Comparison of ENCODE assay signal across 23 cellular contexts in the genomic region with DNA sequence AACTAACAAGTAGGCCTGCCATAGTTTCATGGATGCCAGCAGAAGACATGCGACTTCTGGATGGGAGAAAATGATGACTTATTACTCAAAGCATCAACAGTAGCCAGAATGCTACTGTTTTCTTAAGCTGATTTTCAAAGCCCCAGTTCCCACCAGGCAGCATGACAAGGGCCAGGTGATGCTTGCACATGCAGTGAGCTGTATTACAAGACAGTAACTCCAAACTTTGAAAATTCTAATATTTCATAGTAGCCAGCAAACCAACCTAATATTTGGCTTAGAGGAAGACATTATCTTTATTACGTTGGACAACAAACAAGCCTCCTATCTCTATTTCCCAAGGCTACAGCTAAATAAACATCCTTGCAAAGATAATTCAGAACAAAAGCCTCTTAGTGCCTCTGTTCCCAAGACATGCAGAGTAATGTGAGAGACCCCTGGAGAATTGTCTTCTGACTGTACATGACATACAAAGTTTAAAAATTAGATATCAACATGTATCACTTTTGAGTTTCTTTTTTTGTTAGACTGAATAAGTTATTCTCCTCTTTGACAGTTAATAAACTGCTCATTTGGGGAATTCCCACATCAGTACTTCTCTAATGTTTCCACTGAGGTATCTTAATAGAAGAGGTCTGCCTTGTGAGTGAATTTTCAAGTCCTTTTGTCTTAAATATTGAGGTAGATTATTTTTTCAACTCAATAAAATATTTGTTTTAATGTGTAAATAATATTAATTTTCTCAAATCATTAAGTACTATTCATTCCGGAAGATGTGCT.
DNase-seq lines count a peak whose midpoint lies in the region; ATAC-seq lines count a peak whose summit lies in the region.
"Had no signal": no experiment of that assay in that cellular context is flagged by ENCODE, and none has a peak within 500 bp of the region (broad histone marks: within the 10 kb centered on the region; RNA-seq: fewer than 3 reads in every experiment).

No MANE protein-coding gene starts in this region.

- no peak overlapping the region for H3K27ac ChIP-seq in neuronal stem cell (replicated peaks; ENCODE audit: low read length)
- H3K27ac ChIP-seq: BLaER1 had no signal

- H2BK12ac ChIP-seq in neuronal stem cell (ENCODE audit: low read length): no peak overlapping the region

- no CpG with 5 or more reads among the region's 3 CpGs for WGBS in neuronal stem cell (ENCODE audit: extremely low coverage in 2 of 2, insufficient read length in 2 of 2, insufficient replicate concordance in 1 of 2), 2 donors

- no peak overlapping the region for H3K4me3 ChIP-seq in neuronal stem cell (ENCODE audit: low read length in 2 of 2)
- H3K4me3 ChIP-seq: BLaER1, K562 had no signal

- peak; percentile 49 for ATAC-seq in GM18511 (IDR thresholded peaks at IDR 0.05; ENCODE audit: unreplicated experiment)
- ATAC-seq: K562, SK-N-SH treated with all-trans-retinoic acid at 6 μM for 48 hours had no signal

- no peak overlapping the region for H2BK5ac ChIP-seq in neuronal stem cell (ENCODE audit: low read length)

- no peak overlapping the region for H4K91ac ChIP-seq in neuronal stem cell (ENCODE audit: low read depth, low read length, poor library complexity)

- no peak overlapping the region for H2BK15ac ChIP-seq in neuronal stem cell (ENCODE audit: low read length)

- no peaks in the 10 kb centered on the region for H3K9me3 ChIP-seq in neuronal stem cell (replicated peaks in 1 of 2; ENCODE audit: control insufficient read depth in 2 of 2, insufficient read depth in 1 of 2, low read depth in 1 of 2, low read length in 2 of 2)
- H3K9me3 ChIP-seq: BLaER1 had no signal

- H3K4me1 ChIP-seq in neuronal stem cell (ENCODE audit: control insufficient read depth in 2 of 2, insufficient read depth in 1 of 2, low read depth in 1 of 2, low read length in 2 of 2): no peaks in the 10 kb centered on the region
- H3K4me1 ChIP-seq: BLaER1 had no signal

- DNase-seq in HuH-7.5 (ENCODE audit: low spot score): peak; percentile 5
- peak; percentile 42 for DNase-seq in SK-MEL-5 (ENCODE audit: low read depth, low spot score)
- DNase-seq in neuronal stem cell (ENCODE audit: low spot score): no peak
- no peak for DNase-seq in NCI-H187 (lab: John Stamatoyannopoulos, UW)
- DNase-seq in amygdala (lab: John Stamatoyannopoulos, UW): no peak
- no peak for DNase-seq in DMS153 (lab: John Stamatoyannopoulos, UW)
- DNase-seq: ACHN; CD4-positive, alpha-beta memory T cell; DMS53; GDM1; H7; HFFc6; NCI-H1092; NCI-H146; NCI-H2029 treated with DMSO at 0.1 percent for 48 hours; NCI-H2171 treated with DMSO at 0.1 percent for 48 hours; NCI-H446; NCI-H526 treated with DMSO at 0.1 percent for 48 hours; SIG-M5 had no signal

- no peak overlapping the region for H3K4me2 ChIP-seq in neuronal stem cell (ENCODE audit: insufficient read depth, low read length, poor library complexity, severe bottlenecking)
- H3K4me2 ChIP-seq: BLaER1 had no signal

- H3K79me1 ChIP-seq in neuronal stem cell (ENCODE audit: low read depth, low read length): no peaks in the 10 kb centered on the region

- no peaks in the 10 kb centered on the region for H3K27me3 ChIP-seq in neuronal stem cell (ENCODE audit: control insufficient read depth in 3 of 3, insufficient read depth in 3 of 3, low read depth in 1 of 3, low read length in 3 of 3)
- H3K27me3 ChIP-seq: BLaER1 had no signal

- H3K18ac ChIP-seq in neuronal stem cell (ENCODE audit: low read length): no peak overlapping the region

- in situ Hi-C loops in SK-MEL-5 (cut with HindIII; ENCODE audit: low pct_unique_long_range_greater_than_20kb, low sequenced_read_pairs): no loop called here

- H3K36me3 ChIP-seq in neuronal stem cell (replicated peaks in 1 of 2; ENCODE audit: control insufficient read depth in 2 of 2, insufficient read depth in 2 of 2, low read length in 2 of 2): no peaks in the 10 kb centered on the region
- H3K36me3 ChIP-seq: BLaER1 had no signal

- no peak overlapping the region for H3K23ac ChIP-seq in neuronal stem cell (ENCODE audit: low read depth, low read length, poor library complexity)

- H2AFZ ChIP-seq in neuronal stem cell (ENCODE audit: low read length): peak overlapping the region; percentile 10

- no peak overlapping the region for H3K9ac ChIP-seq in neuronal stem cell (ENCODE audit: low read depth, low read length, poor library complexity)
- H3K9ac ChIP-seq: BLaER1 had no signal

- H3K4ac ChIP-seq in neuronal stem cell (ENCODE audit: low read length): no peak overlapping the region

- H4K8ac ChIP-seq in neuronal stem cell (ENCODE audit: low read depth, low read length): no peak overlapping the region

- H2BK120ac ChIP-seq in neuronal stem cell (ENCODE audit: low read depth, low read length): no peak overlapping the region

- H3K14ac ChIP-seq in neuronal stem cell (ENCODE audit: low read length): no peak overlapping the region

- H2AK5ac ChIP-seq in neuronal stem cell (ENCODE audit: low read depth, low read length): no peak overlapping the region

Comparison
In these comparisons a context has a peak if more than half of its experiments do, and no peak if none do; other contexts are left out.
1. DNase-seq: peak in HuH-7.5 (single experiment) and SK-MEL-5 (single experiment); none in neuronal stem cell (single experiment), NCI-H187 (0 of 2), amygdala (0 of 56) and DMS153 (single experiment).